Comparison of ENCODE assay signal across 28 cellular contexts in the genomic region with DNA sequence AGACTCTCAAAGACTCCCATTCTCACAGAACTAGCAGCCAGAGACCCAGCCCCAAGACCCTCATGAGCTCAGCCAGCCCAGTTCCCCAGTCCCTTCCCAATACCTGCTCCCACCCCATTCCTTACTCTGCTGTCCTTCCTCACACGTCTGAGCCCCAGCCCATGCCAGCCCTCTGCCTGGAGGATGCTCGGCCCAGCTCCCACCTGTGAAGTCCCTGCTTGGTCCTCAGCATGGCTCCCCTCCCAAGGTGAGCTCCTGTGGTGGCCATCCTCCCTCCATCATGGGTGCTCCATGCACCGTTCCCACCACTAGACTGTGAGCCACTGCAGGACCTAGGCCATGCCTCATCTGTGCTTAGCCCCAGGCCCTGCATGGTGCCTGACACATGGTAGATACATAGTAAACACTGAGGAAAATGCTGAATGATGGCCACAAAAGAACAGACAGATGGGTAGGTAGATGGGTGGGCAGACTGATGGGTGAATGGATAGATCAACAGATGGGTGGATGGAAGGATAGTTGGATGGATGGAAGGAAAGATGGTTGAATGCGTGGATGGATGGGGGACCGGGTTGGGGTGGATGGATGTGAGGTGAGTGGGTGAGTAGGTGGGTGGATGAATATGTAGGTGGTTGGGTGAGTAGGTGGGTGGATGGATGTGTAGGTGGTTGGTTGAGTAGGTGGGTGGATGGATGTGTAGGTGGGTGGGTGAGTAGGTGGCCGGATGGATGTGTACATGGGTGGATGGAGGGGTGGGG.
"Had no signal": no experiment of that assay in that cellular context is flagged by ENCODE, and none has a peak within 500 bp of the region (broad histone marks: within the 10 kb centered on the region; RNA-seq: fewer than 3 reads in every experiment).

No MANE protein-coding gene starts in this region.

- H3K27ac ChIP-seq: epithelial cell of prostate, esophagus muscularis mucosa, foreskin keratinocyte, gastroesophageal sphincter, heart left ventricle, hepatocyte, left lung, neural progenitor cell, ovary, psoas muscle, sigmoid colon, thoracic aorta, transverse colon, upper lobe of right lung, vagina had no signal

- H3K27ac Mint-ChIP-seq: naive thymus-derived CD4-positive, alpha-beta T cell; nephron; stimulated activated naive B cell treated with anti-CD40 and anti-IgM and Interleukin-4, amounts not matched to agents 10 μg/mL and 1 μg/mL and 100 μg/mL, for 72 hours; stimulated activated naive CD8-positive, alpha-beta T cell treated with anti-CD3 and anti-CD28 coated beads, Interleukin-15, Interleukin-2, amounts not matched to agents 100 ng/mL and 50 ng/mL, for 24 hours had no signal

- ATAC-seq: foreskin keratinocyte; gastroesophageal sphincter; heart left ventricle; left cardiac atrium; left lung; psoas muscle; right cardiac atrium; stimulated activated naive B cell treated with anti-CD40 and anti-IgM and Interleukin-4, amounts not matched to agents 10 μg/mL and 1 μg/mL and 100 μg/mL, for 72 hours; upper lobe of right lung had no signal

- H3K4me1 ChIP-seq: foreskin keratinocyte, gastroesophageal sphincter, left lung, psoas muscle, transverse colon, upper lobe of right lung, vagina had no signal

- H3K36me3 ChIP-seq: esophagus muscularis mucosa, gastroesophageal sphincter, heart left ventricle, left lung, neural progenitor cell, ovary, sigmoid colon, thoracic aorta, transverse colon, upper lobe of right lung, vagina had no signal

- H3K27me3 ChIP-seq: esophagus muscularis mucosa, foreskin keratinocyte, gastroesophageal sphincter, heart left ventricle, hepatocyte, left lung, neural progenitor cell, ovary, sigmoid colon, transverse colon, upper lobe of right lung, vagina had no signal

- H3K4me3 ChIP-seq: esophagus muscularis mucosa, gastroesophageal sphincter, heart left ventricle, hepatocyte, left lung, neural progenitor cell, ovary, psoas muscle, sigmoid colon, thoracic aorta, transverse colon, upper lobe of right lung, vagina had no signal

- H3K36me3 Mint-ChIP-seq: naive thymus-derived CD4-positive, alpha-beta T cell; neural progenitor cell; stimulated activated naive B cell treated with anti-CD40 and anti-IgM and Interleukin-4, amounts not matched to agents 10 μg/mL and 1 μg/mL and 100 μg/mL, for 72 hours had no signal

- H3K9me3 Mint-ChIP-seq: nephron; neural progenitor cell; stimulated activated naive CD8-positive, alpha-beta T cell treated with anti-CD3 and anti-CD28 coated beads, Interleukin-15, Interleukin-2, amounts not matched to agents 100 ng/mL and 50 ng/mL, for 24 hours had no signal

- H3K27me3 Mint-ChIP-seq: stimulated activated naive CD8-positive, alpha-beta T cell treated with anti-CD3 and anti-CD28 coated beads, Interleukin-15, Interleukin-2, amounts not matched to agents 100 ng/mL and 50 ng/mL, for 24 hours had no signal

- H3K4me3 Mint-ChIP-seq: naive thymus-derived CD4-positive, alpha-beta T cell; nephron; neural progenitor cell; stimulated activated naive B cell treated with anti-CD40 and anti-IgM and Interleukin-4, amounts not matched to agents 10 μg/mL and 1 μg/mL and 100 μg/mL, for 72 hours; stimulated activated naive CD8-positive, alpha-beta T cell treated with anti-CD3 and anti-CD28 coated beads, Interleukin-15, Interleukin-2, amounts not matched to agents 100 ng/mL and 50 ng/mL, for 24 hours had no signal

- DNase-seq: cortex of kidney; foreskin keratinocyte; left cardiac atrium; mammary epithelial cell; mesendoderm; midbrain; naive thymus-derived CD4-positive, alpha-beta T cell; nucleus accumbens; ovary; right cardiac atrium; sigmoid colon; stimulated activated CD4-positive, alpha-beta T cell treated with anti-CD3 and anti-CD28 coated beads, Interleukin-2, amount 100 ng/mL, for 24 hours; stimulated activated CD4-positive, alpha-beta T cell treated with anti-CD3 and anti-CD28 coated beads, Interleukin-4, amount 100 ng/mL, for 24 hours; stimulated activated naive B cell treated with anti-CD40 and anti-IgM and Interleukin-4, amounts not matched to agents 10 μg/mL and 1 μg/mL and 100 μg/mL, for 72 hours; transverse colon; upper lobe of right lung had no signal

- H3K9me3 ChIP-seq: esophagus muscularis mucosa, gastroesophageal sphincter, heart left ventricle, left lung, ovary, psoas muscle, sigmoid colon, thoracic aorta, transverse colon, upper lobe of right lung, vagina had no signal
